In genomic region chr3:38346584-38347410, GRCh38 we compare ENCODE assay signal across 1 cellular context.
TF ChIP-seq lines count a peak whose summit lies in the region.

Gene XYLB (plus strand): TSS chr3:38346785. CDS start chr3:38346869, 84 bp downstream.

TF ChIP-seq in HepG2, 621 proteins besides CTCF, POLR2A, EP300 and RAD21 (continued from another document and continues in another):
- peak; percentile 93 for TF ChIP-seq ZBTB39 (CRISPR knock-in tag; IDR thresholded peaks at IDR 0.05)
- TF ChIP-seq ZNF205 (CRISPR knock-in tag; IDR thresholded peaks at IDR 0.05) = peak; percentile 92
- peak; percentile 77; the same call in 1 of the 2 replicates for TF ChIP-seq SMAD1 (CRISPR knock-in tag; IDR thresholded peaks at IDR 0.05; ENCODE audit: borderline replicate concordance, low read depth)
- peak; percentile 36; the same call in 1 of the 2 replicates for TF ChIP-seq HIVEP1 (CRISPR knock-in tag; IDR thresholded peaks at IDR 0.05)
- TF ChIP-seq ZNF17 (CRISPR knock-in tag; IDR thresholded peaks at IDR 0.05) = peak; percentile 90; the same call in 1 of the 2 replicates
- TF ChIP-seq ATF7-NPFF (CRISPR knock-in tag; IDR thresholded peaks at IDR 0.05; ENCODE audit: low read depth) = peak; percentile 84; the same call in 1 of the 2 replicates
- TF ChIP-seq CHD2 (IDR thresholded peaks at IDR 0.05; ENCODE audit: low read depth, low read length) = no peak
- peak; percentile 95 for TF ChIP-seq ZMYM4 (CRISPR knock-in tag; IDR thresholded peaks at IDR 0.05)
- TF ChIP-seq PRDM15 (CRISPR knock-in tag; IDR thresholded peaks at IDR 0.05) = peak; percentile 67; the same call in 1 of the 2 replicates
- TF ChIP-seq AKNA (CRISPR knock-in tag; IDR thresholded peaks at IDR 0.05; ENCODE audit: borderline replicate concordance) = peak; percentile 51; the same call in 1 of the 2 replicates
- no peak for TF ChIP-seq ZNF253 (CRISPR knock-in tag; IDR thresholded peaks at IDR 0.05; ENCODE audit: borderline replicate concordance)
- TF ChIP-seq RXRB (CRISPR knock-in tag; IDR thresholded peaks at IDR 0.05; ENCODE audit: borderline replicate concordance) = peak; percentile 75
- 0 out of 2 replicates have a peak, but pooled peaks have one; percentile 23 for TF ChIP-seq ZNF530 (CRISPR knock-in tag; IDR thresholded peaks at IDR 0.05; ENCODE audit: low read depth)
- peak; percentile 52; the same call in 1 of the 2 replicates for TF ChIP-seq MNT (IDR thresholded peaks at IDR 0.05)
- peak; percentile 72 for TF ChIP-seq ATF3 (CRISPR knock-in tag; IDR thresholded peaks at IDR 0.05)
- peak; percentile 47; the same call in 1 of the 2 replicates for TF ChIP-seq SNAI1 (CRISPR knock-in tag; IDR thresholded peaks at IDR 0.05; ENCODE audit: borderline replicate concordance)
- 0 out of 2 replicates have a peak, but pooled peaks have one; percentile 25 for TF ChIP-seq ZNF674 (CRISPR knock-in tag; IDR thresholded peaks at IDR 0.05; ENCODE audit: low read depth)
- TF ChIP-seq EEA1 (CRISPR knock-in tag; IDR thresholded peaks at IDR 0.05; ENCODE audit: borderline replicate concordance) = no peak; the same call in none of the 2 replicates
- TF ChIP-seq ZBTB37 (CRISPR knock-in tag; IDR thresholded peaks at IDR 0.05) = no peak
- TF ChIP-seq ATF4 (CRISPR knock-in tag; IDR thresholded peaks at IDR 0.05) = no peak
- TF ChIP-seq ADNP (CRISPR knock-in tag; IDR thresholded peaks at IDR 0.05) = 0 out of 2 replicates have a peak, but pooled peaks have one; percentile 73
- peak; percentile 95 for TF ChIP-seq SP5 (CRISPR knock-in tag; IDR thresholded peaks at IDR 0.05; ENCODE audit: borderline replicate concordance, low read depth)
- TF ChIP-seq ZBTB49 (CRISPR knock-in tag; IDR thresholded peaks at IDR 0.05; ENCODE audit: borderline replicate concordance) = no peak
- peak; percentile 93 for TF ChIP-seq GMEB1 (CRISPR knock-in tag; IDR thresholded peaks at IDR 0.05; ENCODE audit: borderline replicate concordance)
- peak; percentile 76 for TF ChIP-seq MED1 (CRISPR knock-in tag; IDR thresholded peaks at IDR 0.05)
- no peak; the same call in 1 of the 2 replicates for TF ChIP-seq XBP1 (CRISPR knock-in tag; IDR thresholded peaks at IDR 0.05)
- TF ChIP-seq PHF8 (CRISPR knock-in tag; IDR thresholded peaks at IDR 0.05) = peak; percentile 93
- peak; percentile 91 for TF ChIP-seq RFXAP (CRISPR knock-in tag; IDR thresholded peaks at IDR 0.05; ENCODE audit: borderline replicate concordance)
- TF ChIP-seq ATAD3A (CRISPR knock-in tag; IDR thresholded peaks at IDR 0.05) = no peak
- peak; percentile 98 for TF ChIP-seq ZNF136 (CRISPR knock-in tag; IDR thresholded peaks at IDR 0.05; ENCODE audit: low read depth)
- peak; percentile 82; the same call in 1 of the 2 replicates for TF ChIP-seq TEAD2 (CRISPR knock-in tag; IDR thresholded peaks at IDR 0.05)
- TF ChIP-seq ZNF574 (CRISPR knock-in tag; IDR thresholded peaks at IDR 0.05) = peak; percentile 92
